Comparison of ENCODE assay signal across 16 cellular contexts in the genomic region with DNA sequence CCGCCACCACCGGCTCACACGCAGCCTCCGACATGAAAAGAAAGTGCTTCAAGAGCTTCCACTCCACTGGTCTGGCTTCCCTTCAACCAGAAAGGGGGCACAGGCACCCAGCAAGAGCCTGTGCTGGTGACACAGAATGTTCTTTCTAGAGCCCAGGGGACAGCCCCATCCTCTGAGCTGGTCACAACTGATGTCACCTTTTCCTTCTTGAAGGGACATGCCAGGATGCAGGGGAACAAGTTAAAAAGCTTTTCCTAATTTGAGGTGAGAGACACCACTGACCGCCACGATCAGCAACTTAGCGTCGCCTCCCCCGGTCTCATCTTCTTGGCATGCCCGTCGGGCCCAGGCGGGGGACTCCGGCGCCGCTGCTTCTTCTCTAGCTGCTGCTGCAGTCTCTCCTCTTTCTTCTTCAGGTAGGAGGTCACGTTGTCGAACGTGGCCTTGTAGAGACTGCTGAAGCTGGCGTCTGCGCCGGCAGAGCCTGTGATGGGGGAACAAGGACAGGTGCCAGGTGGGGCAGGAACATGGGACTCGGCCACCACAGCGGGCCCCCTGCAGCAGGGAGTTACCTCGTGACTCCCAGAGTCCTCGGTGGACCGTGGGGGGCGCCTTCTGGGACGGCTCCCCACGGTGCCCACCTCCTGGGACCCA. TPM values are rescaled to one million over a fixed set of nuclear protein-coding genes. Genes with fewer than 3 reads are reported as not detected.
A peak's percentile ranks its signal among the peaks of the same experiment; 100 is the strongest.
DNase-seq lines count a peak whose midpoint lies in the region; ATAC-seq and TF ChIP-seq lines count a peak whose summit lies in the region.
"Had no signal": no experiment of that assay in that cellular context is flagged by ENCODE, and none has a peak within 500 bp of the region (broad histone marks: within the 10 kb centered on the region; RNA-seq: fewer than 3 reads in every experiment).

No MANE protein-coding gene starts in this region.

- TF ChIP-seq CTCF in progenitor cell of endocrine pancreas (IDR thresholded peaks at IDR 0.05; ENCODE audit: unreplicated experiment), result no peak

- no peaks in the 10 kb centered on the region for H3K4me1 Mint-ChIP-seq in activated naive CD4-positive, alpha-beta T cell treated with anti-CD3 and anti-CD28 coated beads, Interleukin-2, amount 10 ng/mL, durations not matched to agents 7 days and 5 days
- H3K4me1 Mint-ChIP-seq in activated CD8-positive, alpha-beta T cell treated with anti-CD3 and anti-CD28 coated beads, Interleukin-2, amount 10 ng/mL, durations not matched to agents 7 days and 5 days (ENCODE audit: low read depth), result peaks cover 13% of the 10 kb centered on the region
- no peaks in the 10 kb centered on the region for H3K4me1 Mint-ChIP-seq in stimulated activated naive CD8-positive, alpha-beta T cell treated with anti-CD3 and anti-CD28 coated beads, Interleukin-15, Interleukin-2, amounts not matched to agents 100 ng/mL and 50 ng/mL, for 24 hours (ENCODE audit: low read depth)
- no peaks in the 10 kb centered on the region for H3K4me1 Mint-ChIP-seq in progenitor cell of endocrine pancreas (ENCODE audit: low read depth)

- H3K27ac Mint-ChIP-seq in activated naive CD4-positive, alpha-beta T cell treated with anti-CD3 and anti-CD28 coated beads, Interleukin-2, amount 50 U/mL, for 72 hours, result peak overlapping the region; percentile 49 to 79
- H3K27ac Mint-ChIP-seq in activated naive CD4-positive, alpha-beta T cell treated with anti-CD3 and anti-CD28 coated beads, Interleukin-2, amount 10 ng/mL, durations not matched to agents 7 days and 5 days, result no peak overlapping the region
- peak overlapping the region; percentile 20 for H3K27ac Mint-ChIP-seq in activated CD8-positive, alpha-beta T cell treated with anti-CD3 and anti-CD28 coated beads, Interleukin-2, amount 10 ng/mL, durations not matched to agents 7 days and 5 days
- peak overlapping the region; percentile 11 for H3K27ac Mint-ChIP-seq in stimulated activated naive CD8-positive, alpha-beta T cell treated with anti-CD3 and anti-CD28 coated beads, Interleukin-15, Interleukin-2, amounts not matched to agents 100 ng/mL and 50 ng/mL, for 24 hours
- no peak overlapping the region for H3K27ac Mint-ChIP-seq in progenitor cell of endocrine pancreas
- H3K27ac Mint-ChIP-seq: CD8-positive, alpha-beta T cell had no signal

- H3K36me3 Mint-ChIP-seq in activated naive CD4-positive, alpha-beta T cell treated with anti-CD3 and anti-CD28 coated beads, Interleukin-2, amount 50 U/mL, for 72 hours, result peaks cover 15 to 24% of the 10 kb centered on the region in 2 donors
- H3K36me3 Mint-ChIP-seq in activated naive CD4-positive, alpha-beta T cell treated with anti-CD3 and anti-CD28 coated beads, Interleukin-2, amount 10 ng/mL, durations not matched to agents 7 days and 5 days, result peaks cover 40% of the 10 kb centered on the region
- peaks cover 58% of the 10 kb centered on the region for H3K36me3 Mint-ChIP-seq in activated CD8-positive, alpha-beta T cell treated with anti-CD3 and anti-CD28 coated beads, Interleukin-2, amount 10 ng/mL, durations not matched to agents 7 days and 5 days (ENCODE audit: low read depth)
- H3K36me3 Mint-ChIP-seq in stimulated activated naive CD8-positive, alpha-beta T cell treated with anti-CD3 and anti-CD28 coated beads, Interleukin-15, Interleukin-2, amounts not matched to agents 100 ng/mL and 50 ng/mL, for 24 hours (ENCODE audit: low read depth), result peaks cover 83% of the 10 kb centered on the region
- H3K36me3 Mint-ChIP-seq in progenitor cell of endocrine pancreas (ENCODE audit: insufficient read depth), result peaks cover 24% of the 10 kb centered on the region

- peak in 1 of 2 donors; percentile 87 for ATAC-seq in activated naive CD4-positive, alpha-beta T cell treated with anti-CD3 and anti-CD28 coated beads, Interleukin-2, amount 50 U/mL, for 72 hours
- no peak for ATAC-seq in activated CD8-positive, alpha-beta T cell treated with anti-CD3 and anti-CD28 coated beads, Interleukin-2, amount 10 ng/mL, durations not matched to agents 7 days and 5 days

- no peaks in the 10 kb centered on the region for H3K27me3 Mint-ChIP-seq in activated naive CD4-positive, alpha-beta T cell treated with anti-CD3 and anti-CD28 coated beads, Interleukin-2, amount 10 ng/mL, durations not matched to agents 7 days and 5 days
- H3K27me3 Mint-ChIP-seq in activated CD8-positive, alpha-beta T cell treated with anti-CD3 and anti-CD28 coated beads, Interleukin-2, amount 10 ng/mL, durations not matched to agents 7 days and 5 days (ENCODE audit: low read depth), result no peaks in the 10 kb centered on the region
- no peaks in the 10 kb centered on the region for H3K27me3 Mint-ChIP-seq in stimulated activated naive CD8-positive, alpha-beta T cell treated with anti-CD3 and anti-CD28 coated beads, Interleukin-15, Interleukin-2, amounts not matched to agents 100 ng/mL and 50 ng/mL, for 24 hours
- H3K27me3 Mint-ChIP-seq in progenitor cell of endocrine pancreas, result no peaks in the 10 kb centered on the region

- POLR2A ChIA-PET in activated CD8-positive, alpha-beta T cell treated with anti-CD3 and anti-CD28 coated beads, Interleukin-2, amount 10 ng/mL, durations not matched to agents 7 days and 5 days (lab: Charles Lee), result no interaction called here

- no peak for DNase-seq in activated naive CD4-positive, alpha-beta T cell treated with anti-CD3 and anti-CD28 coated beads, Interleukin-2, amount 50 U/mL, for 72 hours (ENCODE audit: low spot score in 2 of 2)
- DNase-seq in activated naive CD4-positive, alpha-beta T cell treated with anti-CD3 and anti-CD28 coated beads, Interleukin-2, amount 10 ng/mL, durations not matched to agents 7 days and 5 days, result no peak
- no peak for DNase-seq in activated CD8-positive, alpha-beta T cell treated with anti-CD3 and anti-CD28 coated beads, Interleukin-2, amount 10 ng/mL, durations not matched to agents 7 days and 5 days
- peak; percentile 8 for DNase-seq in left kidney (ENCODE audit: low read depth, low spot score)
- no peak for DNase-seq in NAMALWA (ENCODE audit: low spot score)
- no peak for DNase-seq in progenitor cell of endocrine pancreas (ENCODE audit: low spot score, unreplicated experiment)
- DNase-seq: caudate nucleus; cortex of kidney; effector memory CD4-positive, alpha-beta T cell; left ventricle myocardium inferior; NCI-H1092; stimulated activated CD4-positive, alpha-beta T cell treated with anti-CD3 and anti-CD28 coated beads, Interleukin-4, amount 100 ng/mL, for 4 hours; T-helper 9 cell had no signal

- CTCF ChIA-PET in activated naive CD4-positive, alpha-beta T cell treated with anti-CD3 and anti-CD28 coated beads, Interleukin-2, amount 10 ng/mL, durations not matched to agents 7 days and 5 days (lab: Charles Lee), result interaction anchor here (0.6 kb wide), 1 partner anchor 21 kb away, joined by 3 read pairs; no protein-coding TSS in a partner anchor
- CTCF ChIA-PET in activated CD8-positive, alpha-beta T cell treated with anti-CD3 and anti-CD28 coated beads, Interleukin-2, amount 10 ng/mL, durations not matched to agents 7 days and 5 days (lab: Charles Lee), result no interaction called here

- H3K9me3 Mint-ChIP-seq in activated naive CD4-positive, alpha-beta T cell treated with anti-CD3 and anti-CD28 coated beads, Interleukin-2, amount 50 U/mL, for 72 hours, result no peaks in the 10 kb centered on the region
- H3K9me3 Mint-ChIP-seq in activated naive CD4-positive, alpha-beta T cell treated with anti-CD3 and anti-CD28 coated beads, Interleukin-2, amount 10 ng/mL, durations not matched to agents 7 days and 5 days, result no peaks in the 10 kb centered on the region
- no peaks in the 10 kb centered on the region for H3K9me3 Mint-ChIP-seq in activated CD8-positive, alpha-beta T cell treated with anti-CD3 and anti-CD28 coated beads, Interleukin-2, amount 10 ng/mL, durations not matched to agents 7 days and 5 days (ENCODE audit: insufficient read depth)
- H3K9me3 Mint-ChIP-seq in stimulated activated naive CD8-positive, alpha-beta T cell treated with anti-CD3 and anti-CD28 coated beads, Interleukin-15, Interleukin-2, amounts not matched to agents 100 ng/mL and 50 ng/mL, for 24 hours, result no peaks in the 10 kb centered on the region
- no peaks in the 10 kb centered on the region for H3K9me3 Mint-ChIP-seq in progenitor cell of endocrine pancreas (ENCODE audit: low read depth)
- H3K9me3 Mint-ChIP-seq: CD8-positive, alpha-beta T cell; GM23338 had no signal

- H3K4me3 Mint-ChIP-seq in activated naive CD4-positive, alpha-beta T cell treated with anti-CD3 and anti-CD28 coated beads, Interleukin-2, amount 10 ng/mL, durations not matched to agents 7 days and 5 days, result no peak overlapping the region
- H3K4me3 Mint-ChIP-seq in activated CD8-positive, alpha-beta T cell treated with anti-CD3 and anti-CD28 coated beads, Interleukin-2, amount 10 ng/mL, durations not matched to agents 7 days and 5 days, result no peak overlapping the region
- H3K4me3 Mint-ChIP-seq in stimulated activated naive CD8-positive, alpha-beta T cell treated with anti-CD3 and anti-CD28 coated beads, Interleukin-15, Interleukin-2, amounts not matched to agents 100 ng/mL and 50 ng/mL, for 24 hours, result no peak overlapping the region
- no peak overlapping the region for H3K4me3 Mint-ChIP-seq in progenitor cell of endocrine pancreas (ENCODE audit: low read depth)
- H3K4me3 Mint-ChIP-seq: CD8-positive, alpha-beta T cell; GM23338 had no signal

RNA-seq across cellular contexts. Expression of gene WDR4, which starts 29.5 kb away (rescaled TPM):
- 10 to 100 TPM; 25.6 to 38.7 TPM for total RNA-seq in activated naive CD4-positive, alpha-beta T cell treated with anti-CD3 and anti-CD28 coated beads, Interleukin-2, amount 50 U/mL, for 72 hours
- 10 to 100 TPM; 35.6 to 40.9 TPM for total RNA-seq in activated CD8-positive, alpha-beta T cell treated with anti-CD3 and anti-CD28 coated beads, Interleukin-2, amount 10 ng/mL, durations not matched to agents 7 days and 5 days
- 21.4 and 22.5 TPM in 2 replicates for total RNA-seq in progenitor cell of endocrine pancreas

RNA-seq across cellular contexts. Expression of gene NDUFV3, which starts 43.2 kb away (rescaled TPM):
- 10 to 100 TPM; 25.3 to 25.7 TPM for total RNA-seq in activated naive CD4-positive, alpha-beta T cell treated with anti-CD3 and anti-CD28 coated beads, Interleukin-2, amount 50 U/mL, for 72 hours
- total RNA-seq in activated CD8-positive, alpha-beta T cell treated with anti-CD3 and anti-CD28 coated beads, Interleukin-2, amount 10 ng/mL, durations not matched to agents 7 days and 5 days, result 10 to 100 TPM; 27.7 to 28.1 TPM
- total RNA-seq in progenitor cell of endocrine pancreas, result 31.2 and 34.1 TPM in 2 replicates

Comparison
In these comparisons a context has a peak if more than half of its experiments do, and no peak if none do; other contexts are left out.
1. H3K27ac Mint-ChIP-seq: peak in activated naive CD4-positive, alpha-beta T cell treated with anti-CD3 and anti-CD28 coated beads, Interleukin-2, amount 50 U/mL, for 72 hours (2 of 2), activated CD8-positive, alpha-beta T cell treated with anti-CD3 and anti-CD28 coated beads, Interleukin-2, amount 10 ng/mL, durations not matched to agents 7 days and 5 days (single experiment) and stimulated activated naive CD8-positive, alpha-beta T cell treated with anti-CD3 and anti-CD28 coated beads, Interleukin-15, Interleukin-2, amounts not matched to agents 100 ng/mL and 50 ng/mL, for 24 hours (single experiment); none in activated naive CD4-positive, alpha-beta T cell treated with anti-CD3 and anti-CD28 coated beads, Interleukin-2, amount 10 ng/mL, durations not matched to agents 7 days and 5 days (single experiment) and progenitor cell of endocrine pancreas (single experiment).